Comparison of ENCODE assay signal across 7 cellular contexts in genomic region chr19:12779162-12779993, GRCh38. TPM values are rescaled to one million over a fixed set of nuclear protein-coding genes. Genes with fewer than 3 reads are reported as not detected.
DNase-seq lines count a peak whose midpoint lies in the region; TF ChIP-seq lines count a peak whose summit lies in the region.

No MANE protein-coding gene starts in this region.

- H3K4me1 ChIP-seq in adrenal gland (replicated peaks in 1 of 2) (peaks cover 37 to 55% of the 10 kb centered on the region in 2 donors), iPS-18a (ENCODE audit: control insufficient read depth, low read depth, low read length) (peaks cover 24% of the 10 kb centered on the region)

- CTCF ChIA-PET in GM10248 (lab: Yijun Ruan, JAX), result interaction anchor here (1.1 to 11.6 kb wide), 8 partner anchors 8 to 102 kb away, joined by 3 to 399 read pairs (median 58); partner anchors contain the start of genes JUNB, PRDX2, RNASEH2A and THSD8

- WGBS in adrenal gland, 4 donors, result 25 to 47% (median 44%) methylated on average over 9 to 15 of the region's 15 CpGs

- peak overlapping the region in 1 of 4 donors; percentile 67 for H3K4me3 ChIP-seq in adrenal gland
- H3K4me3 ChIP-seq in iPS-18a (ENCODE audit: low read length), result peak overlapping the region; percentile 78

- no peaks in the 10 kb centered on the region for H3K27me3 ChIP-seq in adrenal gland
- H3K27me3 ChIP-seq in iPS-18a (ENCODE audit: control insufficient read depth, insufficient read depth, low read length), result no peaks in the 10 kb centered on the region

- H3K36me3 ChIP-seq in adrenal gland (replicated peaks in 1 of 2) (no peaks in the 10 kb centered on the region), iPS-18a (ENCODE audit: control insufficient read depth, low read depth, low read length) (no peaks in the 10 kb centered on the region)

- TF ChIP-seq CTCF in GM10248 (IDR thresholded peaks at IDR 0.05; ENCODE audit: control extremely low read depth, extremely low read depth, low read depth, missing control alignments) (peak; percentile 10), adrenal gland (IDR thresholded peaks at IDR 0.05) (no peak)

- H3K9me3 ChIP-seq in adrenal gland (replicated peaks in 1 of 3) (no peaks in the 10 kb centered on the region), iPS-18a (ENCODE audit: control insufficient read depth, low read depth, low read length) (no peaks in the 10 kb centered on the region)

- H3K9ac ChIP-seq in iPS-18a (ENCODE audit: low read length), result no peak overlapping the region

- DNase-seq in GM10248 (ENCODE audit: extremely low spot score) (no peak), NCI-H1105 treated with DMSO at 0.1 percent for 48 hours (lab: John Stamatoyannopoulos, UW) (peak; percentile 31), adrenal gland (peak in 6 of 7 donors; percentile 48 to 82 (median 78)), NCI-H1930 (lab: John Stamatoyannopoulos, UW) (no peak), germinal center (ENCODE audit: low spot score) (no peak)
- DNase-seq in stimulated activated CD8-positive, alpha-beta memory T cell treated with anti-CD3 and anti-CD28 coated beads, Interleukin-4, amount 100 ng/mL, for 48 hours, result peak; percentile 54

- no peak for TF ChIP-seq POLR2A in adrenal gland (IDR thresholded peaks at IDR 0.05)

- POLR2A ChIA-PET in GM10248 (lab: Yijun Ruan, JAX), result interaction anchor here (0.6 to 3.9 kb wide), 4 partner anchors 10 to 165 kb away, joined by 5 to 110 read pairs (median 7); partner anchors contain the start of gene JUNB

- intact Hi-C loops in adrenal gland (cut with DNase I), result loop anchor here in 1 of 2 donors (2.0 kb wide), 1 partner anchor 15 kb away; no protein-coding TSS in a partner anchor

- H3K27ac ChIP-seq in adrenal gland (peak overlapping the region; percentile 55 to 96 (median 88)), iPS-18a (ENCODE audit: low read length) (no peak overlapping the region)

RNA-seq across cellular contexts. Expression of gene HOOK2, which starts 4.0 kb away (rescaled TPM):
- total RNA-seq in adrenal gland, result 10 to 100 TPM; 10.2 to 38.3 (median 29.1) TPM
- polyA plus RNA-seq in adrenal gland, result 10 to 100 TPM in 2 of 3 donors, 1 to 10 TPM in 1; 6.3 to 99.7 (median 69.3) TPM

RNA-seq across cellular contexts. Expression of gene JUNB, which starts 11.9 kb away (rescaled TPM):
- total RNA-seq in adrenal gland, result 100 to 1,000 TPM; 194 to 594 (median 354) TPM
- polyA plus RNA-seq in adrenal gland, result 100 to 1,000 TPM in 2 of 3 donors, 1 to 10 TPM in 1; 4.2 to 291 (median 104) TPM

RNA-seq across cellular contexts. Expression of gene PRDX2, which starts 22.2 kb away (rescaled TPM):
- total RNA-seq in adrenal gland, result 1,000 to 10,000 TPM in 2 of 8 donors, 100 to 1,000 TPM in 6; 597 to 1,131 (median 835) TPM
- polyA plus RNA-seq in adrenal gland, result 100 to 1,000 TPM; 146 to 957 (median 364) TPM

RNA-seq across cellular contexts. Expression of gene THSD8, which starts 22.5 kb away (rescaled TPM):
- total RNA-seq in adrenal gland, result 1 to 10 TPM in 4 of 8 donors, not detected in 4; 1.8 to 5.2 (median 4.3) TPM
- polyA plus RNA-seq in adrenal gland, result 1 to 10 TPM; 3.5 to 5.6 (median 4.4) TPM

RNA-seq across cellular contexts. Expression of gene RNASEH2A, which starts 27.0 kb away (rescaled TPM):
- total RNA-seq in adrenal gland, result 1 to 10 TPM; 2.8 to 8.6 (median 6.2) TPM
- polyA plus RNA-seq in adrenal gland, result 1 to 10 TPM; 1.8 to 4.3 (median 3.4) TPM

Comparison
In these comparisons a context has a peak if more than half of its experiments do, and no peak if none do; other contexts are left out.
1. DNase-seq: peak in NCI-H1105 treated with DMSO at 0.1 percent for 48 hours (single experiment), adrenal gland (6 of 7) and stimulated activated CD8-positive, alpha-beta memory T cell treated with anti-CD3 and anti-CD28 coated beads, Interleukin-4, amount 100 ng/mL, for 48 hours (single experiment); none in GM10248 (single experiment), NCI-H1930 (0 of 2) and germinal center (single experiment).